In the genomic region with DNA sequence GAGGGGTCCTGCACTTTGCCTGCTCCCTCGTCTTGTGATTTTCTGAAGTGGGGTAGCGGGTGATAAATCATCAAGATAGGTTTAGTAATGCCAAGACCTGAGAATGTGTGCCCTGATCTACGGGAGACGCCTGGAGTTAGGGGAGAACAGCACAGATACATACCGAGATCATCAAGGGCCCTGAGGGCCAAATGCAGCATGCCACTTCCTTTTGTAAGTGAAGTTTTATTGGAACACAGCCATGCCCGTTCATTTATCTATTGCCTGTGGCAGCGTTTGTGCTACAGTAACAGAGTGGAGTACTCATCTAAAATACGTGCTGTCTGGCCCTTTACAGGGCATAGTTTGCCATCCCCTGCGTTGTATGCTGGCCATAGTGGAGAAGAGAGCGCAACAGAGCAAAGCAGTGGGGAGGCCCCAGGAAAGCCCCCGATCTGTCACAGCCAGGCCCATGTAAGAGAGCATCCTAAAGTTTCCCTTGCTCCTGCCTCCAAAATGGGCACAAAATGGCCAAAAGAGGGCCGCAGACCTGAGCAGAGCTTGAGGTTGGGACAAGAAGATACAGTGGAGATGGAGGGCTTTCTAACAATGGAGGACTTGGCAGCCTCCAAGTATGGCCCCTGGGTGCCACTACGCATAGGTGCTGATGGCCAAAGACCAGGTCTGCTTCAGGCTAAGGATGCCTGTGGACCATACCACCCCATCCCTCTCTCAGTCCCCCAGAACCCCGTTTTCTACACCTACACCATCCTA, we compare ENCODE assay signal across 16 cellular contexts.
DNase-seq lines count a peak whose midpoint lies in the region; ATAC-seq and TF ChIP-seq lines count a peak whose summit lies in the region.
"Had no signal": no experiment of that assay in that cellular context is flagged by ENCODE, and none has a peak within 500 bp of the region (broad histone marks: within the 10 kb centered on the region; RNA-seq: fewer than 3 reads in every experiment).

No MANE protein-coding gene starts in this region.

- H3K4me3 Mint-ChIP-seq in CD14-positive monocyte (peak overlapping the region in 1 of 2 donors; percentile 13), activated B cell treated with CpG ODN at 0.5 μM for 24 hours (no peak overlapping the region)
- no peak overlapping the region for H3K4me3 Mint-ChIP-seq in dendritic cell treated with granulocyte-macrophage colony-stimulating factor and Interleukin-4, amounts not matched to agents 40 ng/mL and 50 ng/mL, for 4 days
- H3K4me3 Mint-ChIP-seq: B cell, T-cell had no signal

- no peak for TF ChIP-seq CTCF in CD14-positive monocyte (IDR thresholded peaks at IDR 0.05)
- TF ChIP-seq CTCF in activated B cell treated with CpG ODN at 0.5 μM for 24 hours (IDR thresholded peaks at IDR 0.05), result no peak

- CTCF ChIA-PET in activated B cell treated with CpG ODN at 0.5 μM for 24 hours (lab: Charles Lee), result no interaction called here

- peak overlapping the region in 4 of 7 donors; percentile 31 to 84 (median 42) for H3K27ac Mint-ChIP-seq in CD14-positive monocyte
- no peak overlapping the region for H3K27ac Mint-ChIP-seq in activated B cell treated with CpG ODN at 0.5 μM for 24 hours
- H3K27ac Mint-ChIP-seq in dendritic cell treated with granulocyte-macrophage colony-stimulating factor and Interleukin-4, amounts not matched to agents 40 ng/mL and 50 ng/mL, for 4 days, result peak overlapping the region; percentile 56
- H3K27ac Mint-ChIP-seq: B cell, T-cell had no signal

- intact Hi-C loops in CD14-positive monocyte (cut with micrococcal nuclease) (loop anchor here in 1 of 2 donors (10.0 kb wide), 1 partner anchor 244 kb away; the partner anchor contains the start of gene RBPJ), activated B cell treated with CpG ODN at 0.5 μM for 24 hours (cut with micrococcal nuclease) (loop anchor here (5.0 to 10.0 kb wide), 4 partner anchors 81 to 914 kb away; partner anchors contain the start of gene STIM2)
- intact Hi-C loops in dendritic cell treated with granulocyte-macrophage colony-stimulating factor and Interleukin-4, amounts not matched to agents 40 ng/mL and 50 ng/mL, for 4 days (cut with micrococcal nuclease), result no loop called here

- ATAC-seq in activated B cell treated with CpG ODN at 0.5 μM for 24 hours (ENCODE audit: low read depth) (peak; percentile 40), GM18511 (IDR thresholded peaks at IDR 0.05; ENCODE audit: unreplicated experiment) (no peak)

- DNase-seq in NCI-H345 (lab: John Stamatoyannopoulos, UW) (peak; percentile 3), NCI-H345 treated with DMSO at 0.1 percent for 48 hours (lab: John Stamatoyannopoulos, UW; ENCODE audit: unreplicated experiment) (no peak), CD14-positive monocyte (ENCODE audit: low spot score) (no peak), activated B cell treated with CpG ODN at 0.5 μM for 24 hours (no peak), kidney tubule cell (ENCODE audit: low spot score) (no peak), AG08396 (ENCODE audit: low spot score) (no peak)
- DNase-seq: activated gamma-delta T cell treated with Interleukin-2 at 50 U/mL for 16 hours; DMS79 treated with DMSO at 0.1 percent for 48 hours; effector CD8-positive, alpha-beta T cell; lower lobe of right lung; stimulated activated CD4-positive, alpha-beta T cell treated with anti-CD3 and anti-CD28 coated beads, Interleukin-2, amount 100 ng/mL, for 24 hours; upper lobe of right lung had no signal

- H3K27me3 Mint-ChIP-seq in CD14-positive monocyte (ENCODE audit: low read depth in 3 of 3) (peaks cover 15 to 19% (median 18%) of the 10 kb centered on the region in 3 donors), activated B cell treated with CpG ODN at 0.5 μM for 24 hours (peaks cover 3% of the 10 kb centered on the region)
- peaks cover 4% of the 10 kb centered on the region for H3K27me3 Mint-ChIP-seq in dendritic cell treated with granulocyte-macrophage colony-stimulating factor and Interleukin-4, amounts not matched to agents 40 ng/mL and 50 ng/mL, for 4 days

- H3K4me1 Mint-ChIP-seq in CD14-positive monocyte, result peaks cover 47% of the 10 kb centered on the region
- H3K4me1 Mint-ChIP-seq in activated B cell treated with CpG ODN at 0.5 μM for 24 hours, result peaks cover 19% of the 10 kb centered on the region
- peaks cover 80% of the 10 kb centered on the region for H3K4me1 Mint-ChIP-seq in dendritic cell treated with granulocyte-macrophage colony-stimulating factor and Interleukin-4, amounts not matched to agents 40 ng/mL and 50 ng/mL, for 4 days (ENCODE audit: low read depth)

- H3K9me3 Mint-ChIP-seq in CD14-positive monocyte (peaks cover 0 to 3% (median 0%) of the 10 kb centered on the region in 7 donors), activated B cell treated with CpG ODN at 0.5 μM for 24 hours (peaks cover 8% of the 10 kb centered on the region)
- H3K9me3 Mint-ChIP-seq in dendritic cell treated with granulocyte-macrophage colony-stimulating factor and Interleukin-4, amounts not matched to agents 40 ng/mL and 50 ng/mL, for 4 days, result peaks cover 7% of the 10 kb centered on the region

- POLR2A ChIA-PET in activated B cell treated with CpG ODN at 0.5 μM for 24 hours (lab: Charles Lee), result no interaction called here

- peaks cover 4 to 6% of the 10 kb centered on the region in 2 donors for H3K36me3 Mint-ChIP-seq in CD14-positive monocyte
- no peaks in the 10 kb centered on the region for H3K36me3 Mint-ChIP-seq in activated B cell treated with CpG ODN at 0.5 μM for 24 hours (ENCODE audit: low read depth)
- H3K36me3 Mint-ChIP-seq in dendritic cell treated with granulocyte-macrophage colony-stimulating factor and Interleukin-4, amounts not matched to agents 40 ng/mL and 50 ng/mL, for 4 days (ENCODE audit: low read depth), result peaks cover 5% of the 10 kb centered on the region
- H3K36me3 Mint-ChIP-seq: T-cell had no signal
